In the genomic region with DNA sequence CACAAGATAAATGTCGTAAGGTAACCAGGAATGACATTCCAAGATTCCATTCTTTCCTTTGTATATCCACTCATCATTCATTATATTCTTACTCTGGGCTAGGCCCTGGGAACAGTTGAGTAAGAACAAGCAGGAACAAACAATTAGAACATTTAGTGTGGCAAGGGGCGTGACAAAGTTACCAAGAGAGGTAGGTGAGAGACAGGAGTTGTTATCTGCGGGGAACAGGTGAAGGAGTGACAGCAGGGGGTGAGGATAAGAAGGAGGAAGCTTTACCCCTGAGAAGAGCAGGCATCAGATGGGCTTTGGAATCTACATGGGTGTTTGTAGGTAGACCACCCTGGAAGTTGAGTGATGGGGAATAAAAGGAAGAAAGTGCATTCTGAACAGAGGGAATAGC, we compare ENCODE assay signal across 6 cellular contexts.
"Had no signal": no experiment of that assay in that cellular context is flagged by ENCODE, and none has a peak within 500 bp of the region (broad histone marks: within the 10 kb centered on the region; RNA-seq: fewer than 3 reads in every experiment).

No MANE protein-coding gene starts in this region.

- DNase-seq: GM23248, GOT3, H7, HFFc6, IMR-90 had no signal

- H3K4me3 Mint-ChIP-seq: HFFc6 had no signal

- H3K36me3 ChIP-seq: HAP-1 had no signal

- H3K9me3 ChIP-seq: HAP-1 had no signal

- H3K27ac Mint-ChIP-seq: HFFc6 had no signal

- H2AFZ ChIP-seq: GM23248 had no signal

- H3K9ac ChIP-seq: GM23248 had no signal

- H3K27ac ChIP-seq: GM23248 had no signal

- H3K4me3 ChIP-seq: GM23248, HAP-1 had no signal

- H3K4me1 ChIP-seq: HAP-1 had no signal
